9 cellular contexts compared by ENCODE assay signal in the genomic region with DNA sequence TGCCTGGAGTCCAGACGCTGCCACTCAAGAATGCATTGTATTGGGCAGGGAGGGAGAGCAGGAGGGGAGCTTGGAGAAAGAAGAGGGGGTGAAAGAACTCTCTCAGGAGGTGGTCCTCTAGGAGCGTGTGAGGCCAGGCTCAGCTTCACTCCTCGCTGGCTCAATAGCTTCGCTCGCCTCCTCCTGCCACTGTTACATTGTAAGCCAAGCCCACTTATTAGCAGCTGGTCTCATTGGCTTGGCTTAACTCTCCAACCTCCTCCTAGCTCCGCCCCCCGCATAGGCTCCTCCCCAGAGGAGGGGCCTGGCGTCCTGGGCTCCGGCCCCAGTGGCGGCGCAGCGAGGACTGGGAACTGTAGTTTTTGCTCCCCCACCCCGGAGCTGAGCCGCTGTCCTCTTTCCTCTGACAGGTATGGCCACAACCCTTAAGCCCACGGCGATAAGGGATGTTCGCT. TPM values are rescaled to one million over a fixed set of nuclear protein-coding genes. Genes with fewer than 3 reads are reported as not detected.
DNase-seq lines count a peak whose midpoint lies in the region; ATAC-seq, FAIRE-seq and TF ChIP-seq lines count a peak whose summit lies in the region.
"Had no signal": no experiment of that assay in that cellular context is flagged by ENCODE, and none has a peak within 500 bp of the region (broad histone marks: within the 10 kb centered on the region; RNA-seq: fewer than 3 reads in every experiment).

A gene (minus strand): TSS at position 165 of the 455 bp plus-strand sequence. CDS start 317 bp downstream, outside the sequence.

- no peaks in the 10 kb centered on the region for H3K36me3 Mint-ChIP-seq in activated B cell treated with CpG ODN at 0.5 μM for 24 hours (ENCODE audit: low read depth)

- peaks cover 34% of the 10 kb centered on the region for H3K27me3 Mint-ChIP-seq in activated B cell treated with CpG ODN at 0.5 μM for 24 hours

- peak within 1 kb of the TSS; percentile 44 for H3K4me3 Mint-ChIP-seq in activated B cell treated with CpG ODN at 0.5 μM for 24 hours

- H3K27ac Mint-ChIP-seq in activated B cell treated with CpG ODN at 0.5 μM for 24 hours, result no peak within 1 kb of the TSS

- POLR2A ChIA-PET in activated B cell treated with CpG ODN at 0.5 μM for 24 hours (lab: Charles Lee), result interaction anchor here (0.6 to 1.3 kb wide), 4 partner anchors 11 to 262 kb away, joined by 3 to 7 read pairs (median 4); a partner anchor contains a TSS

- H3K4me2 ChIP-seq in keratinocyte (ENCODE audit: control insufficient read depth, extremely low read depth, insufficient read depth, low read depth, low read length), result peak within 1 kb of the TSS; percentile 82

- H3K27me3 ChIP-seq in keratinocyte (ENCODE audit: control insufficient read depth, extremely low read depth, insufficient read depth, low read length), result peaks cover 26% of the 10 kb centered on the region

- H3K27ac ChIP-seq in keratinocyte (ENCODE audit: control insufficient read depth, insufficient read depth, low read length), result no peak within 1 kb of the TSS

- peaks cover 10% of the 10 kb centered on the region for H3K4me1 ChIP-seq in keratinocyte (ENCODE audit: control insufficient read depth, extremely low read depth, insufficient read depth, low read length)

- no peaks in the 10 kb centered on the region for H3K9me1 ChIP-seq in keratinocyte (ENCODE audit: control insufficient read depth, extremely low read depth, insufficient read depth, low read length)

- H3K36me3 ChIP-seq in keratinocyte (ENCODE audit: control insufficient read depth in 2 of 2, extremely low read depth in 1 of 2, insufficient read depth in 2 of 2, low read length in 2 of 2), result no peaks in the 10 kb centered on the region

- no peaks in the 10 kb centered on the region for H3K9me3 ChIP-seq in keratinocyte (ENCODE audit: control insufficient read depth, low read depth, low read length)

- peak; percentile 94 for ATAC-seq in GM18868 (IDR thresholded peaks at IDR 0.05; ENCODE audit: unreplicated experiment)
- ATAC-seq in HG03095 (IDR thresholded peaks at IDR 0.05; ENCODE audit: unreplicated experiment), result peak; percentile 72
- ATAC-seq in activated B cell treated with CpG ODN at 0.5 μM for 24 hours (ENCODE audit: low read depth), result peak; percentile 99

- no peak for FAIRE-seq in keratinocyte (lab: Jason Lieb, UNC)
- FAIRE-seq: A204.1 had no signal

- H3K4me3 ChIP-seq in keratinocyte (ENCODE audit: control insufficient read depth in 2 of 3, extremely low read depth in 1 of 3, insufficient read depth in 2 of 3, low read depth in 1 of 3, low read length in 3 of 3), result peak within 1 kb of the TSS in 1 of 3 experiments; percentile 24

- peaks cover 47% of the 10 kb centered on the region for H3K4me1 Mint-ChIP-seq in activated B cell treated with CpG ODN at 0.5 μM for 24 hours

- CTCF ChIA-PET in activated B cell treated with CpG ODN at 0.5 μM for 24 hours (lab: Charles Lee), result interaction anchor here (0.8 to 1.4 kb wide), 3 partner anchors 10 to 310 kb away, joined by 4 to 7 read pairs (median 4); a partner anchor contains a TSS

- DNase-seq in A172 (ENCODE audit: low spot score), result peak; percentile 74
- peak; percentile 93 for DNase-seq in NCI-H2171 (lab: John Stamatoyannopoulos, UW)
- DNase-seq in activated B cell treated with CpG ODN at 0.5 μM for 24 hours, result peak; percentile 88
- peak; percentile 95 for DNase-seq in cerebellar cortex (ENCODE audit: low spot score)
- DNase-seq in keratinocyte (ENCODE audit: low read depth, low spot score), result peak; percentile 40
- peak; percentile 45 to 70 for DNase-seq in stimulated activated CD4-positive, alpha-beta T cell treated with anti-CD3 and anti-CD28 coated beads, Interleukin-15, amount 100 ng/mL, for 1 hour (ENCODE audit: low read depth in 1 of 2, low spot score in 1 of 2)

- no peaks in the 10 kb centered on the region for H4K20me1 ChIP-seq in keratinocyte (ENCODE audit: control insufficient read depth, extremely low read depth, insufficient read depth, low read length)

- dilution Hi-C loops in keratinocyte (cut with MboI; ENCODE audit: extremely low pct_ligation_motif_present, low sequenced_read_pairs), result no loop called here

- intact Hi-C loops in activated B cell treated with CpG ODN at 0.5 μM for 24 hours (cut with micrococcal nuclease), result loop anchor here (1.0 kb wide), 1 partner anchor 10 kb away; no protein-coding TSS in a partner anchor

- no peaks in the 10 kb centered on the region for H3K79me2 ChIP-seq in keratinocyte (ENCODE audit: control insufficient read depth, insufficient read depth, low read length)

- no peak within 1 kb of the TSS for H3K9ac ChIP-seq in keratinocyte (ENCODE audit: control insufficient read depth, extremely low read depth, insufficient read depth, low read length)

- TF ChIP-seq CTCF in activated B cell treated with CpG ODN at 0.5 μM for 24 hours (IDR thresholded peaks at IDR 0.05) (no peak), keratinocyte (optimal IDR thresholded peaks at IDR 0.05 in 1 of 3, IDR thresholded peaks at IDR 0.05 in 1 of 3, conservative IDR thresholded peaks at IDR 0.05 in 1 of 3; ENCODE audit: extremely low read depth in 1 of 3, insufficient read depth in 2 of 3, low read length in 3 of 3) (no peak)

- peak within 1 kb of the TSS; percentile 67 for H2AFZ ChIP-seq in keratinocyte (ENCODE audit: control insufficient read depth, low read length)

- no peaks in the 10 kb centered on the region for H3K9me3 Mint-ChIP-seq in activated B cell treated with CpG ODN at 0.5 μM for 24 hours

RNA-seq across cellular contexts. Expression of the gene that starts here (rescaled TPM):
- 0.10 and 0.36 TPM in 2 replicates for total RNA-seq in A172 (2014; rRNA removed; shearing (Covaris generic))
- 0.44 and 1.1 TPM in 2 replicates for total RNA-seq in activated B cell treated with CpG ODN at 0.5 μM for 24 hours
- polyA plus RNA-seq in keratinocyte, result 0.03 to 0.05 TPM (median 0.03 TPM) in 3 replicates
- polyA plus RNA-seq in keratinocyte (2011; ENCODE audit: low read depth), result 0.09 TPM
- under 0.01 and 0.02 TPM in 2 replicates for polyA plus RNA-seq in keratinocyte (2011; cell fraction: cytosol; rRNA removed)
- polyA plus RNA-seq in keratinocyte (2011; cell fraction: nucleus; rRNA removed), result 0.03 and 0.04 TPM in 2 replicates
- 0.05 TPM in 1 of 2 replicates, not detected in the other for polyA plus RNA-seq in keratinocyte (2012; ENCODE audit: low replicate concordance)
- polyA minus RNA-seq in keratinocyte, result not detected in 3 replicates
- not detected for polyA minus RNA-seq in keratinocyte (2011; cell fraction: cytosol; rRNA and poly(A)+ RNA removed)
- not detected in 2 replicates for polyA minus RNA-seq in keratinocyte (2011; cell fraction: nucleus; rRNA and poly(A)+ RNA removed)

Comparison
In these comparisons a context has a peak if more than half of its experiments do, and no peak if none do; other contexts are left out.
1. Peak in DNase-seq in A172; RNA of the gene not detected or under 1 TPM.
2. Peak in DNase-seq and H3K4me2 ChIP-seq in keratinocyte; RNA of the gene not detected or under 1 TPM.
3. DNase-seq: peak in every context shown above with its lines; median percentile 95 in cerebellar cortex; 93 in NCI-H2171; 88 in activated B cell treated with CpG ODN at 0.5 μM for 24 hours; 74 in A172; 58 in stimulated activated CD4-positive, alpha-beta T cell treated with anti-CD3 and anti-CD28 coated beads, Interleukin-15, amount 100 ng/mL, for 1 hour; 40 in keratinocyte.